Comparison of ENCODE assay signal across 9 cellular contexts in the genomic region with DNA sequence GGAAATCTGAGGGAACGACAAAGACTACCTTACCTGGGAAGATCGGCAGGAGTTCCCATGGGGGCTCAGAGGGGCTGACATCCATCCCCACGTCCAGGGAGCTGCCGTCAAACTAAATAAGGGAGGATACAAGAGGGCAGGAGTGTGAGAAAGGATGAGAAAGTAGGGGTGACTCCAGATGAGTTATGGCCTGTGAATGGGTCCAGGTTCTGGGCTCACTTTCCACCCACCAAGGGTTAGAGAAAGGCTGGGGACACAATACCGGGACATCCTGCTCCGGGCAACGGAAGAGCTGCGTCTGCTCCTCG. TPM values are rescaled to one million over a fixed set of nuclear protein-coding genes. Genes with fewer than 3 reads are reported as not detected.
A peak's percentile ranks its signal among the peaks of the same experiment; 100 is the strongest.
DNase-seq lines count a peak whose midpoint lies in the region; ATAC-seq, FAIRE-seq and TF ChIP-seq lines count a peak whose summit lies in the region.
"Had no signal": no experiment of that assay in that cellular context is flagged by ENCODE, and none has a peak within 500 bp of the region (broad histone marks: within the 10 kb centered on the region; RNA-seq: fewer than 3 reads in every experiment).

No MANE protein-coding gene starts in this region.

- peaks cover 22% of the 10 kb centered on the region for H3K36me3 Mint-ChIP-seq in activated CD8-positive, alpha-beta memory T cell treated with anti-CD3 and anti-CD28 coated beads, Interleukin-2, amount 10 ng/mL, durations not matched to agents 7 days and 5 days
- peaks cover 13% of the 10 kb centered on the region for H3K36me3 Mint-ChIP-seq in astrocyte (ENCODE audit: low read depth, unreplicated experiment)

- intact Hi-C loops in right lobe of liver (cut with DNase I), result no loop called here

- peak overlapping the region; percentile 98 for H3K27ac Mint-ChIP-seq in activated CD8-positive, alpha-beta memory T cell treated with anti-CD3 and anti-CD28 coated beads, Interleukin-2, amount 10 ng/mL, durations not matched to agents 7 days and 5 days
- peak overlapping the region; percentile 95 for H3K27ac Mint-ChIP-seq in astrocyte (ENCODE audit: unreplicated experiment)

- no peak for ATAC-seq in activated CD8-positive, alpha-beta memory T cell treated with anti-CD3 and anti-CD28 coated beads, Interleukin-2, amount 10 ng/mL, durations not matched to agents 7 days and 5 days
- ATAC-seq in right lobe of liver (no peak), HG03460 (IDR thresholded peaks at IDR 0.05; ENCODE audit: unreplicated experiment) (no peak)

- peaks cover 7% of the 10 kb centered on the region for H4K20me1 ChIP-seq in astrocyte (ENCODE audit: insufficient read depth, low read length)

- CTCF ChIA-PET in activated CD8-positive, alpha-beta memory T cell treated with anti-CD3 and anti-CD28 coated beads, Interleukin-2, amount 10 ng/mL, durations not matched to agents 7 days and 5 days (lab: Charles Lee), result interaction anchor here (1.2 to 5.0 kb wide), 5 partner anchors 9 to 175 kb away, joined by 3 to 47 read pairs (median 7); a partner anchor contains a TSS

- TF ChIP-seq CTCF in astrocyte (IDR thresholded peaks at IDR 0.05; ENCODE audit: insufficient read depth, low read depth, low read length), result no peak
- TF ChIP-seq CTCF in right lobe of liver (IDR thresholded peaks at IDR 0.05), result no peak

- H3K4me3 ChIP-seq in astrocyte (ENCODE audit: insufficient read depth, low read depth, low read length) (peak overlapping the region; percentile 98), right lobe of liver (peak overlapping the region; percentile 83 to 94 (median 91)), thymus (ENCODE audit: low read length) (peak overlapping the region; percentile 65)

- WGBS in right lobe of liver (ENCODE audit: insufficient coverage, low coverage, low lambda C conversion rate, missing lambda C conversion rate), result 23% methylated on average over 4 of the region's 9 CpGs
- WGBS in thymus, result 20% methylated on average over 9 of the region's 9 CpGs

- H3K27me3 Mint-ChIP-seq in activated CD8-positive, alpha-beta memory T cell treated with anti-CD3 and anti-CD28 coated beads, Interleukin-2, amount 10 ng/mL, durations not matched to agents 7 days and 5 days, result no peaks in the 10 kb centered on the region
- H3K27me3 Mint-ChIP-seq in astrocyte (ENCODE audit: low read depth, unreplicated experiment), result no peaks in the 10 kb centered on the region

- H3K27me3 ChIP-seq in astrocyte (ENCODE audit: insufficient read depth, low read length) (no peaks in the 10 kb centered on the region), right lobe of liver (no peaks in the 10 kb centered on the region), thymus (ENCODE audit: control insufficient read depth, insufficient read depth) (no peaks in the 10 kb centered on the region)

- H3K4me1 Mint-ChIP-seq in activated CD8-positive, alpha-beta memory T cell treated with anti-CD3 and anti-CD28 coated beads, Interleukin-2, amount 10 ng/mL, durations not matched to agents 7 days and 5 days, result peaks cover 40% of the 10 kb centered on the region
- peaks cover 18% of the 10 kb centered on the region for H3K4me1 Mint-ChIP-seq in astrocyte (ENCODE audit: low read depth, unreplicated experiment)

- no peak for FAIRE-seq in astrocyte (lab: Jason Lieb, UNC)

- no peaks in the 10 kb centered on the region for H3K9me3 Mint-ChIP-seq in activated CD8-positive, alpha-beta memory T cell treated with anti-CD3 and anti-CD28 coated beads, Interleukin-2, amount 10 ng/mL, durations not matched to agents 7 days and 5 days (ENCODE audit: low read depth)
- H3K9me3 Mint-ChIP-seq in astrocyte (ENCODE audit: unreplicated experiment), result no peaks in the 10 kb centered on the region

- TF ChIP-seq POLR2A in right lobe of liver (IDR thresholded peaks at IDR 0.05), result no peak

- H3K9ac ChIP-seq in astrocyte (ENCODE audit: low read length), result peak overlapping the region; percentile 98

- DNase-seq in activated CD8-positive, alpha-beta memory T cell treated with anti-CD3 and anti-CD28 coated beads, Interleukin-2, amount 10 ng/mL, durations not matched to agents 7 days and 5 days, result no peak
- DNase-seq in activated CD8-positive, alpha-beta memory T cell treated with anti-CD3 and anti-CD28 coated beads, Interleukin-2, amount 50 U/mL, for 48 hours, result no peak
- DNase-seq in astrocyte (ENCODE audit: low read depth) (no peak), right lobe of liver (no peak), GM19238 (ENCODE audit: insufficient read length, low spot score) (no peak), NCI-H2227 (lab: John Stamatoyannopoulos, UW; ENCODE audit: unreplicated experiment) (no peak)

- no peaks in the 10 kb centered on the region for H3K36me3 ChIP-seq in astrocyte (ENCODE audit: insufficient read depth, low read length)
- peaks cover 0 to 32% (median 8%) of the 10 kb centered on the region in 4 donors for H3K36me3 ChIP-seq in right lobe of liver
- H3K36me3 ChIP-seq in thymus (ENCODE audit: control insufficient read depth, insufficient read depth), result peaks cover 25% of the 10 kb centered on the region

- peak overlapping the region; percentile 85 for H2AFZ ChIP-seq in astrocyte (ENCODE audit: low read depth, low read length)

- peak overlapping the region; percentile 99 for H3K4me2 ChIP-seq in astrocyte (ENCODE audit: low read length)

- H3K4me1 ChIP-seq in astrocyte (ENCODE audit: insufficient read depth, low read length) (peaks cover 24% of the 10 kb centered on the region), right lobe of liver (peaks cover 0 to 28% (median 13%) of the 10 kb centered on the region in 4 donors), thymus (ENCODE audit: control insufficient read depth, insufficient read depth, low read length) (peaks cover 21% of the 10 kb centered on the region)

- H3K4me3 Mint-ChIP-seq in activated CD8-positive, alpha-beta memory T cell treated with anti-CD3 and anti-CD28 coated beads, Interleukin-2, amount 10 ng/mL, durations not matched to agents 7 days and 5 days, result peak overlapping the region; percentile 99
- peak overlapping the region; percentile 98 for H3K4me3 Mint-ChIP-seq in astrocyte (ENCODE audit: unreplicated experiment)

- no peaks in the 10 kb centered on the region for H3K9me3 ChIP-seq in astrocyte (ENCODE audit: insufficient read depth, low read depth, low read length)
- H3K9me3 ChIP-seq in right lobe of liver, result no peaks in the 10 kb centered on the region
- no peaks in the 10 kb centered on the region for H3K9me3 ChIP-seq in thymus (ENCODE audit: control insufficient read depth)

- H3K27ac ChIP-seq in astrocyte (ENCODE audit: low read depth, low read length), result peak overlapping the region; percentile 92
- peak overlapping the region in 2 of 3 donors; percentile 49 to 61 for H3K27ac ChIP-seq in right lobe of liver
- peak overlapping the region; percentile 25 for H3K27ac ChIP-seq in thymus (ENCODE audit: low read depth)

- peaks cover 41% of the 10 kb centered on the region for H3K79me2 ChIP-seq in astrocyte (ENCODE audit: insufficient read depth, low read length)

RNA-seq across cellular contexts. Expression of a gene that starts 0.7 kb away (rescaled TPM):
- total RNA-seq in activated CD8-positive, alpha-beta memory T cell treated with anti-CD3 and anti-CD28 coated beads, Interleukin-2, amount 10 ng/mL, durations not matched to agents 7 days and 5 days, result 100 to 1,000 TPM; 119 to 135 TPM
- total RNA-seq in astrocyte (68.7 and 70.1 TPM in 2 replicates), right lobe of liver (10 to 100 TPM; 15.2 to 35.5 (median 33.2) TPM)
- 49.2 TPM for polyA plus RNA-seq in thymus

RNA-seq across cellular contexts. Expression of a gene that starts 2.7 kb away (rescaled TPM):
- total RNA-seq in activated CD8-positive, alpha-beta memory T cell treated with anti-CD3 and anti-CD28 coated beads, Interleukin-2, amount 10 ng/mL, durations not matched to agents 7 days and 5 days, result 1 to 10 TPM; 7.4 to 7.9 TPM
- total RNA-seq in astrocyte (5.2 TPM in 2 replicates), right lobe of liver (1 to 10 TPM; 1.5 to 2.7 (median 2.2) TPM)
- 6.0 TPM for polyA plus RNA-seq in thymus

RNA-seq across cellular contexts. Expression of a gene that starts 18.2 kb away (rescaled TPM):
- total RNA-seq in activated CD8-positive, alpha-beta memory T cell treated with anti-CD3 and anti-CD28 coated beads, Interleukin-2, amount 10 ng/mL, durations not matched to agents 7 days and 5 days, result 1 to 10 TPM; 3.1 to 5.5 TPM
- total RNA-seq in astrocyte (1.8 and 2.3 TPM in 2 replicates), right lobe of liver (10 to 100 TPM in 3 of 6 experiments, 1 to 10 TPM in 3; 7.2 to 28.3 (median 10.3) TPM)
- polyA plus RNA-seq in thymus, result 8.3 TPM

RNA-seq across cellular contexts. Expression of a gene that starts 24.4 kb away (rescaled TPM):
- under 1 TPM; 0.23 to 0.28 TPM for total RNA-seq in activated CD8-positive, alpha-beta memory T cell treated with anti-CD3 and anti-CD28 coated beads, Interleukin-2, amount 10 ng/mL, durations not matched to agents 7 days and 5 days
- total RNA-seq in astrocyte (0.45 and 0.67 TPM in 2 replicates), right lobe of liver (under 1 TPM in 4 of 6 experiments, not detected in 2; 0.13 to 0.29 (median 0.24) TPM)
- polyA plus RNA-seq in thymus, result 6.1 TPM
- total RNA-seq: Daoy had no signal

RNA-seq across cellular contexts. Expression of a gene that starts 26.6 kb away (rescaled TPM):
- 10 to 100 TPM; 13.9 to 21.9 TPM for total RNA-seq in activated CD8-positive, alpha-beta memory T cell treated with anti-CD3 and anti-CD28 coated beads, Interleukin-2, amount 10 ng/mL, durations not matched to agents 7 days and 5 days
- total RNA-seq in astrocyte (25.6 and 33.0 TPM in 2 replicates), right lobe of liver (10 to 100 TPM in 2 of 6 experiments, 1 to 10 TPM in 4; 6.4 to 16.0 (median 8.9) TPM)
- polyA plus RNA-seq in thymus, result 9.8 TPM

Comparison
In these comparisons a context has a peak if more than half of its experiments do, and no peak if none do; other contexts are left out.
1. H3K27ac ChIP-seq: peak in every context shown above with its lines; median percentile 92 in astrocyte; 55 in right lobe of liver; 25 in thymus.